ENCODE assay signal across 19 cellular contexts in genomic region chr11:115303929-115304328, GRCh38.
"Had no signal": no experiment of that assay in that cellular context is flagged by ENCODE, and none has a peak within 500 bp of the region (broad histone marks: within the 10 kb centered on the region; RNA-seq: fewer than 3 reads in every experiment).

No MANE protein-coding gene starts in this region.

- DNase-seq: Karpas-422, KG1, MG63, NCI-H1092, NCI-H1105 treated with DMSO at 0.1 percent for 48 hours, NCI-H1417 treated with DMSO at 0.1 percent for 48 hours, NCI-H146, NCI-H1694 treated with DMSO at 0.1 percent for 48 hours, NCI-H1930, NCI-H2107, NCI-H2227 treated with DMSO at 0.1 percent for 48 hours, NCI-H774, PC-3, SHP77 treated with DMSO at 0.1 percent for 48 hours, SJCRH30, T-helper 1 cell had no signal

- ATAC-seq: Panc1, PC-3, Right ventricle myocardium inferior, SK-N-SH treated with all-trans-retinoic acid at 6 μM for 48 hours had no signal
